In the genomic region with DNA sequence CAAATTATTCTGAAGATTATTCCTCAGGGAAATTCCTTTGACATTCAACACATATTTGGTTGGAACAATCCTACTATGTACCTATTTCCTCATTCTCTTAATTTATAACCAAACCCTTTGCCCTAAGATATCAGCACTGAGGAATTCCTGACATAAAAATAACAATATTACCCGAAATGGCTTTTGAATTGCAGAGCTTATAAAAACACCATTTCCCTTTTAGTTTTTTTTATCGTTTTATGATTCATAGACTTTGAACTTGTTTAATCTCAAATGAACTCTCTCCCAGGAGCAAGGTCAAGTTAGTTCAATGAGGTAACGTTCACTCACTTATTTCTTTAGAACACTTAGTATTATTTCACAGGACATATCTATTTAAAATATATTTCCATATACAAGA, we compare ENCODE assay signal across 22 cellular contexts. TPM values are rescaled to one million over a fixed set of nuclear protein-coding genes. Genes with fewer than 3 reads are reported as not detected.
A peak's percentile ranks its signal among the peaks of the same experiment; 100 is the strongest.
DNase-seq lines count a peak whose midpoint lies in the region; ATAC-seq, FAIRE-seq and TF ChIP-seq lines count a peak whose summit lies in the region.
"Had no signal": no experiment of that assay in that cellular context is flagged by ENCODE, and none has a peak within 500 bp of the region (broad histone marks: within the 10 kb centered on the region; RNA-seq: fewer than 3 reads in every experiment).

No MANE protein-coding gene starts in this region.

- H3K4me3 ChIP-seq in adrenal gland = no peak overlapping the region
- peak overlapping the region in 1 of 3 donors; percentile 5 for H3K4me3 ChIP-seq in right lobe of liver
- no peak overlapping the region for H3K4me3 ChIP-seq in ascending aorta
- H3K4me3 ChIP-seq: Peyer's patch had no signal

- H3K36me3 ChIP-seq in adrenal gland (replicated peaks in 1 of 2) (no peaks in the 10 kb centered on the region), right lobe of liver (no peaks in the 10 kb centered on the region), ascending aorta (no peaks in the 10 kb centered on the region)
- H3K36me3 ChIP-seq: Peyer's patch had no signal

- ATAC-seq in right lobe of liver (peak in 3 of 4 donors; percentile 53 to 81 (median 79)), HG02884 (IDR thresholded peaks at IDR 0.05; ENCODE audit: unreplicated experiment) (no peak)
- ATAC-seq: Right ventricle myocardium inferior had no signal

- H3K4me1 ChIP-seq in adrenal gland (replicated peaks in 1 of 2) (peaks cover 11 to 19% of the 10 kb centered on the region in 2 donors), right lobe of liver (peaks cover 0 to 16% (median 0%) of the 10 kb centered on the region in 4 donors), ascending aorta (no peaks in the 10 kb centered on the region)

- H3K27ac ChIP-seq in adrenal gland = peak overlapping the region in 4 of 5 donors; percentile 36 to 59 (median 46)
- H3K27ac ChIP-seq in right lobe of liver = peak overlapping the region in 1 of 3 donors; percentile 14
- H3K27ac ChIP-seq in ascending aorta = no peak overlapping the region

- FAIRE-seq in islet of Langerhans (lab: Jason Lieb, UNC) = peak; percentile 13
- FAIRE-seq: HTR-8/SVneo had no signal

- TF ChIP-seq CTCF in adrenal gland (IDR thresholded peaks at IDR 0.05) (no peak), right lobe of liver (IDR thresholded peaks at IDR 0.05) (no peak), ascending aorta (IDR thresholded peaks at IDR 0.05) (no peak)

- H3K9me3 ChIP-seq in adrenal gland (replicated peaks in 1 of 3) = no peaks in the 10 kb centered on the region
- no peaks in the 10 kb centered on the region for H3K9me3 ChIP-seq in right lobe of liver
- no peaks in the 10 kb centered on the region for H3K9me3 ChIP-seq in ascending aorta
- H3K9me3 ChIP-seq: Peyer's patch had no signal

- DNase-seq in Caki2 (ENCODE audit: low read depth) (peak; percentile 72), adrenal gland (no peak), right lobe of liver (no peak), NCI-H526 (lab: John Stamatoyannopoulos, UW) (no peak), dedifferentiated amniotic fluid mesenchymal stem cell (ENCODE audit: extremely low spot score) (no peak), ascending aorta (ENCODE audit: low spot score in 2 of 2) (no peak)
- DNase-seq: 8988T, DMS79 treated with DMSO at 0.1 percent for 48 hours, H7, Kasumi-1, NCI-H1092 treated with DMSO at 0.1 percent for 48 hours, NCI-H146, NCI-H2029 treated with DMSO at 0.1 percent for 48 hours, NCI-H2171, NCI-H446, NCI-H69, Peyer's patch had no signal

- intact Hi-C loops in adrenal gland (cut with DNase I) (no loop called here), right lobe of liver (cut with DNase I) (no loop called here), ascending aorta (cut with DNase I) (no loop called here)

- in situ Hi-C loops in Caki2 (cut with HindIII; ENCODE audit: low pct_unique_long_range_greater_than_20kb, low sequenced_read_pairs) = no loop called here

- TF ChIP-seq POLR2A in adrenal gland (IDR thresholded peaks at IDR 0.05) (no peak), right lobe of liver (IDR thresholded peaks at IDR 0.05) (no peak)

- H3K27me3 ChIP-seq in adrenal gland = no peaks in the 10 kb centered on the region
- no peaks in the 10 kb centered on the region for H3K27me3 ChIP-seq in right lobe of liver
- H3K27me3 ChIP-seq in ascending aorta = no peaks in the 10 kb centered on the region
- H3K27me3 ChIP-seq: Peyer's patch had no signal

- WGBS in adrenal gland, 4 donors = 18 to 24% (median 21%) methylated on average over 3 of the region's 3 CpGs
- WGBS in right lobe of liver (ENCODE audit: insufficient coverage, low coverage, low lambda C conversion rate, missing lambda C conversion rate) = 13% methylated on average over 3 of the region's 3 CpGs

RNA-seq across cellular contexts. Expression of a gene that starts 7.8 kb away (rescaled TPM):
- 9.0 and 9.8 TPM in 2 replicates for total RNA-seq in Caki2 (2014; rRNA removed; shearing (Covaris generic); ENCODE audit: low replicate concordance)
- total RNA-seq in adrenal gland (1,000 to 10,000 TPM in 1 of 8 donors, 100 to 1,000 TPM in 7; 166 to 1,205 (median 428) TPM), right lobe of liver (10 to 100 TPM; 29.4 to 68.5 (median 51.0) TPM), ascending aorta (5.5 TPM)
- polyA plus RNA-seq in adrenal gland = 1,000 to 10,000 TPM in 1 of 3 donors, 100 to 1,000 TPM in 1, 10 to 100 TPM in 1; 64.5 to 1,762 (median 185) TPM
- total RNA-seq: H7 had no signal

RNA-seq across cellular contexts. Expression of a gene that starts 19.8 kb away (rescaled TPM):
- not detected in 2 replicates for total RNA-seq in Caki2 (2014; rRNA removed; shearing (Covaris generic); ENCODE audit: low replicate concordance)
- total RNA-seq in adrenal gland (10 to 100 TPM; 17.1 to 47.4 (median 29.4) TPM), right lobe of liver (10 to 100 TPM in 2 of 6 experiments, 1 to 10 TPM in 4; 4.2 to 11.9 (median 7.3) TPM), ascending aorta (0.53 TPM)
- 10 to 100 TPM in 2 of 3 donors, 1 to 10 TPM in 1; 9.8 to 40.5 (median 12.8) TPM for polyA plus RNA-seq in adrenal gland
- polyA plus RNA-seq: CD14-positive monocyte had no signal

Comparison
In these comparisons a context has a peak if more than half of its experiments do, and no peak if none do; other contexts are left out.
1. H3K27ac ChIP-seq: peak in adrenal gland (4 of 5); none in ascending aorta (0 of 2).